ENCODE assay signal across 30 cellular contexts in genomic region chr11:39570526-39570925, GRCh38.
"Had no signal": no experiment of that assay in that cellular context is flagged by ENCODE, and none has a peak within 500 bp of the region (broad histone marks: within the 10 kb centered on the region; RNA-seq: fewer than 3 reads in every experiment).

No MANE protein-coding gene starts in this region.

- H3K4me1 Mint-ChIP-seq: activated naive CD4-positive, alpha-beta T cell treated with anti-CD3 and anti-CD28 coated beads, Interleukin-2, amount 10 ng/mL, durations not matched to agents 7 days and 5 days; activated naive CD8-positive, alpha-beta T cell treated with anti-CD3 and anti-CD28 coated beads for 36 hours; T-cell had no signal

- H3K27me3 Mint-ChIP-seq: activated CD8-positive, alpha-beta T cell treated with anti-CD3 and anti-CD28 coated beads for 36 hours; activated naive CD4-positive, alpha-beta T cell treated with anti-CD3 and anti-CD28 coated beads, Interleukin-2, amount 10 ng/mL, durations not matched to agents 7 days and 5 days; activated naive CD8-positive, alpha-beta T cell treated with anti-CD3 and anti-CD28 coated beads for 36 hours; IgD-negative memory B cell; T-cell had no signal

- H3K4me3 ChIP-seq: adrenal gland, body of pancreas, MG63 had no signal

- FAIRE-seq: RCC 7860, TTC549 had no signal

- H3K36me3 Mint-ChIP-seq: activated naive CD4-positive, alpha-beta T cell treated with anti-CD3 and anti-CD28 coated beads, Interleukin-2, amount 10 ng/mL, durations not matched to agents 7 days and 5 days; activated naive CD8-positive, alpha-beta T cell treated with anti-CD3 and anti-CD28 coated beads for 36 hours; IgD-negative memory B cell; T-cell had no signal

- H3K27me3 ChIP-seq: adrenal gland, body of pancreas, MG63 had no signal

- ATAC-seq: activated CD4-positive, CD25-positive, alpha-beta regulatory T cell treated with anti-CD3 and anti-CD28 coated beads, Interleukin-2, amount 50 U/mL, for 24 hours; activated CD8-positive, alpha-beta T cell treated with anti-CD3 and anti-CD28 coated beads for 36 hours; activated T-cell treated with anti-CD3 and anti-CD28 coated beads, Interleukin-2, amount 50 U/mL, for 72 hours; body of pancreas; PC-3; T-cell had no signal

- H3K4me1 ChIP-seq: adrenal gland, body of pancreas had no signal

- H3K4me3 Mint-ChIP-seq: activated CD8-positive, alpha-beta T cell treated with anti-CD3 and anti-CD28 coated beads for 36 hours; activated naive CD4-positive, alpha-beta T cell treated with anti-CD3 and anti-CD28 coated beads, Interleukin-2, amount 10 ng/mL, durations not matched to agents 7 days and 5 days; activated naive CD8-positive, alpha-beta T cell treated with anti-CD3 and anti-CD28 coated beads for 36 hours; activated T-cell treated with anti-CD3 and anti-CD28 coated beads, Interleukin-2, amount 50 U/mL, for 72 hours; IgD-negative memory B cell; T-cell had no signal

- H3K9me3 ChIP-seq: adrenal gland, body of pancreas had no signal

- DNase-seq: activated CD4-positive, alpha-beta T cell treated with anti-CD3 and anti-CD28 coated beads for 4 hours; activated CD8-positive, alpha-beta memory T cell treated with anti-CD3 and anti-CD28 coated beads, Interleukin-2, amount 50 U/mL, for 4 hours; activated CD8-positive, alpha-beta T cell treated with anti-CD3 and anti-CD28 coated beads for 36 hours; activated gamma-delta T cell treated with Interleukin-2 at 50 U/mL for 16 hours; activated naive CD4-positive, alpha-beta T cell treated with anti-CD3 and anti-CD28 coated beads, Interleukin-2, amount 10 ng/mL, durations not matched to agents 7 days and 5 days; activated naive CD8-positive, alpha-beta T cell treated with anti-CD3 and anti-CD28 coated beads for 36 hours; activated T-cell treated with anti-CD3 and anti-CD28 coated beads, Interleukin-2, amount 50 U/mL, for 72 hours; adrenal gland; body of pancreas; KG1; MV-4-11; NCI-H1092 treated with DMSO at 0.1 percent for 48 hours; NCI-H1417 treated with DMSO at 0.1 percent for 48 hours; NCI-H1694; NCI-H2029; NCI-H2107; NCI-H2171 treated with DMSO at 0.1 percent for 48 hours; NCI-H226; NCI-H526 treated with DMSO at 0.1 percent for 48 hours; NK-92 treated with Interleukin-12 subunit alpha and Interleukin-12 subunit beta, amount 100 ng/mL, for 24 hours; PC-3; SHP77 treated with DMSO at 0.1 percent for 48 hours; T-cell; T-helper 2 cell had no signal

- H3K27ac ChIP-seq: adrenal gland, body of pancreas had no signal

- H3K36me3 ChIP-seq: adrenal gland, MG63 had no signal

- H3K27ac Mint-ChIP-seq: activated CD8-positive, alpha-beta T cell treated with anti-CD3 and anti-CD28 coated beads for 36 hours; activated naive CD4-positive, alpha-beta T cell treated with anti-CD3 and anti-CD28 coated beads, Interleukin-2, amount 10 ng/mL, durations not matched to agents 7 days and 5 days; activated naive CD8-positive, alpha-beta T cell treated with anti-CD3 and anti-CD28 coated beads for 36 hours; activated T-cell treated with anti-CD3 and anti-CD28 coated beads, Interleukin-2, amount 50 U/mL, for 72 hours; activated T-helper 2 cell treated with anti-CD3 and anti-CD28 coated beads, Interferon-gamma antibody, Interleukin-2, Interleukin-4, amounts not matched to agents 10 μg/mL and 5 μg/mL and 100 μg/mL, durations not matched to agents 14 hours and 24 hours and 36 hours; IgD-negative memory B cell; T-cell had no signal
